ENCODE assay signal across 17 cellular contexts in the genomic region with DNA sequence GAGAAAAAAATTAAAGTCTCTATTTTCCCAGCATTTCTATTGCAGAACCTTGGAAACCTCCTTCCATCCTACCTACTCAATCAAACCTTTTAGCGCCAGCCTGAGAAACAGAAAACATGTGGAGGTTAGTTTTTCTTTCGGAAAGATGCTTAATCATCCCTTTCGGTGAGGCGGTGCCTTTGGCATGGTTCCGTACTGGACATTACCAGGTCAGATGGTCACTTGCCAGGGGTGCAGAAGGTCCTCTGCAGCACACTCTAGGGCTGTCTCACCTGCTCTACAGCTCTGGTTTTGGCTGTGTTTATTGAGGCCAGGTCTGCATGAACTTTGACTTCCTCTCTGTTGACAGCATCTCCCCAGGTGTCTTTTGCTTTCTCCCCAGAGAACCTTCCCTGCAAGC.
"Had no signal": no experiment of that assay in that cellular context is flagged by ENCODE, and none has a peak within 500 bp of the region (broad histone marks: within the 10 kb centered on the region; RNA-seq: fewer than 3 reads in every experiment).

No MANE protein-coding gene starts in this region.

- DNase-seq: Kasumi-1; MM.1S; NCI-H1092 treated with DMSO at 0.1 percent for 48 hours; NCI-H1436; NCI-H1694 treated with DMSO at 0.1 percent for 48 hours; NCI-H1930; NCI-H2081; NCI-H2107; NCI-H524; NCI-H526 treated with DMSO at 0.1 percent for 48 hours; NCI-H774; NK-92 treated with Interleukin-12 subunit alpha and Interleukin-12 subunit beta, amount 100 ng/mL, for 24 hours; PC-3; SHP77; SJCRH30; SW 1271; T-cell had no signal
